In genomic region chr3:194140520-194141414, GRCh38 we compare ENCODE assay signal across 8 cellular contexts. TPM values are rescaled to one million over a fixed set of nuclear protein-coding genes. Genes with fewer than 3 reads are reported as not detected.
A peak's percentile ranks its signal among the peaks of the same experiment; 100 is the strongest.
DNase-seq lines count a peak whose midpoint lies in the region; ATAC-seq and TF ChIP-seq lines count a peak whose summit lies in the region.

No MANE protein-coding gene starts in this region.

- no peak for TF ChIP-seq CTCF in osteoblast (IDR thresholded peaks at IDR 0.05; ENCODE audit: extremely low read depth, low read depth, low read length)

- no peak overlapping the region for H3K27ac Mint-ChIP-seq in activated T-helper 17 cell treated with anti-CD3 and anti-CD28 coated beads, Interleukin-2, amount 50 U/mL, for 72 hours

- H3K36me3 Mint-ChIP-seq in activated T-helper 17 cell treated with anti-CD3 and anti-CD28 coated beads, Interleukin-2, amount 50 U/mL, for 72 hours (ENCODE audit: low read depth) = no peaks in the 10 kb centered on the region

- peak overlapping the region; percentile 39 for H3K4me3 Mint-ChIP-seq in activated T-helper 17 cell treated with anti-CD3 and anti-CD28 coated beads, Interleukin-2, amount 50 U/mL, for 72 hours

- peak overlapping the region; percentile 79 for H3K27ac ChIP-seq in osteoblast (ENCODE audit: low read depth, low read length)

- H4K20me1 ChIP-seq in osteoblast (ENCODE audit: insufficient read depth, low read length) = no peaks in the 10 kb centered on the region

- no peaks in the 10 kb centered on the region for H3K9me3 Mint-ChIP-seq in activated T-helper 17 cell treated with anti-CD3 and anti-CD28 coated beads, Interleukin-2, amount 50 U/mL, for 72 hours

- DNase-seq in DMS79 treated with DMSO at 0.1 percent for 48 hours (lab: John Stamatoyannopoulos, UW) (peak; percentile 62), DMS79 (lab: John Stamatoyannopoulos, UW) (no peak), NCI-H146 treated with DMSO at 0.1 percent for 48 hours (lab: John Stamatoyannopoulos, UW; ENCODE audit: unreplicated experiment) (peak; percentile 79), globus pallidus (ENCODE audit: low spot score) (peak; percentile 51), osteoblast (ENCODE audit: insufficient read length, low spot score, missing footprints) (peak; percentile 94)

- H3K9me3 ChIP-seq in osteoblast (ENCODE audit: low read depth, low read length) = no peaks in the 10 kb centered on the region

- H3K4me2 ChIP-seq in osteoblast (ENCODE audit: insufficient read depth, low read length) = peak overlapping the region; percentile 83

- H3K4me1 ChIP-seq in osteoblast (ENCODE audit: insufficient read depth, low read length) = peaks cover 34% of the 10 kb centered on the region

- H3K27me3 Mint-ChIP-seq in activated T-helper 17 cell treated with anti-CD3 and anti-CD28 coated beads, Interleukin-2, amount 50 U/mL, for 72 hours = peaks cover 25% of the 10 kb centered on the region

- H3K4me1 Mint-ChIP-seq in activated T-helper 17 cell treated with anti-CD3 and anti-CD28 coated beads, Interleukin-2, amount 50 U/mL, for 72 hours = peaks cover 14% of the 10 kb centered on the region

- ATAC-seq in activated T-helper 17 cell treated with anti-CD3 and anti-CD28 coated beads, Interleukin-2, amount 50 U/mL, for 72 hours (replicated peaks) = no peak
- no peak for ATAC-seq in GM18517 (IDR thresholded peaks at IDR 0.05; ENCODE audit: unreplicated experiment)
- no peak for ATAC-seq in HG02973 (IDR thresholded peaks at IDR 0.05; ENCODE audit: unreplicated experiment)

- peak overlapping the region; percentile 65 for H3K4me3 ChIP-seq in osteoblast (ENCODE audit: insufficient read depth, low read length)

- peaks cover 2% of the 10 kb centered on the region for H3K79me2 ChIP-seq in osteoblast (ENCODE audit: insufficient read depth, low read length)

- no peaks in the 10 kb centered on the region for H3K36me3 ChIP-seq in osteoblast (ENCODE audit: insufficient read depth, low read length)

- H2AFZ ChIP-seq in osteoblast (ENCODE audit: low read length) = no peak overlapping the region

- H3K27me3 ChIP-seq in osteoblast (ENCODE audit: insufficient read depth, low read length) = no peaks in the 10 kb centered on the region

RNA-seq across cellular contexts. Expression of gene HES1, which starts 4.8 kb away (rescaled TPM):
- 1 to 10 TPM in 1 of 2 donors, under 1 TPM in 1; 0.58 to 4.0 TPM for total RNA-seq in activated T-helper 17 cell treated with anti-CD3 and anti-CD28 coated beads, Interleukin-2, amount 50 U/mL, for 72 hours
- 4.4 and 4.7 TPM in 2 replicates for total RNA-seq in osteoblast
